In the genomic region with DNA sequence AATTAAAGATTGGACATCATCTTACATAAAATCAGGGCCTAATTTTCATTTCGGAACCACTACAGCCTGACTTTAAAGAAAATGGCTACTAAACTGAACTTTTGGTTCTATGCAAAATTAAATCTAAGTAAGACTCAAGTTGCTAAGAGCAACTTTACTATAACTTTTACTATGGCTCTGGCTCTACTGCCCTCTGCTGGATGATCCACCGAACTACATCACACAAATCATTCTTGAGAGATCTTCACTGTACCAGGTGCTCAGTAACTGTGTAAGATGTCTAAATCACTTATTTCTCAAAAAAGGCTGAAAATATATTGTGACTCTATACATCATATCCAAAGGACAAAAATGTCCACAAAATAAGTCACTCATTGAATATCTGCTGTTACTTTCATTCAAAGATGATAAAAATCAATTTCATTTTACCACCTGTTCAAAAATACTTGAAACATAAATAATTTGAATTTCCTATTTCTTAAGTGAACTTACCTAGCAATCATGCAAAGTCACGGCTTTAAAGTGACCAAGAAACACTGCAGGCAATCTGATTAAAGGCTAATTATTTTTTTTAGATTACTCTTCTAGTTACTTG, we compare ENCODE assay signal across 9 cellular contexts. TPM values are rescaled to one million over a fixed set of nuclear protein-coding genes. Genes with fewer than 3 reads are reported as not detected.
A peak's percentile ranks its signal among the peaks of the same experiment; 100 is the strongest.
DNase-seq lines count a peak whose midpoint lies in the region; ATAC-seq, FAIRE-seq and TF ChIP-seq lines count a peak whose summit lies in the region.
"Had no signal": no experiment of that assay in that cellular context is flagged by ENCODE, and none has a peak within 500 bp of the region (broad histone marks: within the 10 kb centered on the region; RNA-seq: fewer than 3 reads in every experiment).

No MANE protein-coding gene starts in this region.

- no peak overlapping the region for H2AFZ ChIP-seq in HepG2 (ENCODE audit: low read length)

- peaks cover 3% of the 10 kb centered on the region; the same call in 1 of the 2 replicates for H4K20me1 ChIP-seq in HepG2 (ENCODE audit: insufficient read depth, low read length)
- H4K20me1 ChIP-seq: BLaER1 treated with 17β-estradiol and CSF1 and Interleukin-3, amounts not matched to agents 10 nM and 100 nM had no signal

- H3K4me3 ChIP-seq in HepG2 (replicated peaks in 1 of 3; ENCODE audit: insufficient read depth in 1 of 3, low read depth in 2 of 3, low read length in 3 of 3), result no peak overlapping the region
- H3K4me3 ChIP-seq: BLaER1 treated with 17β-estradiol and CSF1 and Interleukin-3, amounts not matched to agents 10 nM and 100 nM had no signal

- peaks cover 4 to 45% of the 10 kb centered on the region in 2 experiments for H3K36me3 ChIP-seq in HepG2 (replicated peaks in 1 of 2; ENCODE audit: control insufficient read depth in 1 of 2, insufficient read depth in 2 of 2, low read length in 2 of 2)

- peaks cover 26% of the 10 kb centered on the region for H3K36me3 Mint-ChIP-seq in central memory CD8-positive, alpha-beta T cell (ENCODE audit: insufficient read depth)

- in situ Hi-C loops in HepG2 (cut with HindIII; ENCODE audit: extremely low pct_ligation_motif_present, low pct_unique_long_range_greater_than_20kb), result loop anchor here (5.0 kb wide), 1 partner anchor 149 kb away; no protein-coding TSS in a partner anchor

- no peak overlapping the region for H3K27ac Mint-ChIP-seq in central memory CD8-positive, alpha-beta T cell (ENCODE audit: low read depth)

- ATAC-seq in HG02678 (IDR thresholded peaks at IDR 0.05; ENCODE audit: unreplicated experiment) (peak; percentile 79), HepG2 (peak; percentile 31)
- ATAC-seq in activated CD4-positive, CD25-positive, alpha-beta regulatory T cell treated with anti-CD3 and anti-CD28 coated beads, Interleukin-2, amount 50 U/mL, for 24 hours, result peak; percentile 48 to 65
- ATAC-seq in central memory CD8-positive, alpha-beta T cell (replicated peaks; ENCODE audit: extremely low read depth, poor library complexity, severe bottlenecking), result peak; percentile 62

- CTCF ChIA-PET in HepG2 (lab: Yijun Ruan, JAX; ENCODE audit: low intra/inter-chr PET ratio, low total read pairs), result interaction anchor here (1.0 to 2.1 kb wide), 2 partner anchors 148 to 181 kb away, joined by 3 to 19 read pairs; no protein-coding TSS in a partner anchor

- H3K27me3 ChIP-seq in HepG2 (ENCODE audit: control insufficient read depth in 1 of 2, insufficient read depth in 2 of 2, low read length in 2 of 2), result no peaks in the 10 kb centered on the region
- H3K27me3 ChIP-seq: BLaER1 treated with 17β-estradiol and CSF1 and Interleukin-3, amounts not matched to agents 10 nM and 100 nM had no signal

- H3K4me2 ChIP-seq in HepG2 (ENCODE audit: low read depth, low read length), result no peak overlapping the region
- H3K4me2 ChIP-seq: BLaER1 treated with 17β-estradiol and CSF1 and Interleukin-3, amounts not matched to agents 10 nM and 100 nM had no signal

- H3K27ac ChIP-seq in HepG2 (ENCODE audit: extremely low read length, insufficient read depth, low read length), result no peak overlapping the region
- H3K27ac ChIP-seq: BLaER1 treated with 17β-estradiol and CSF1 and Interleukin-3, amounts not matched to agents 10 nM and 100 nM had no signal

- H3K4me1 ChIP-seq in HepG2 (ENCODE audit: insufficient read depth, low read length), result peaks cover 27% of the 10 kb centered on the region

- no peak overlapping the region for H3K4me3 Mint-ChIP-seq in central memory CD8-positive, alpha-beta T cell

- FAIRE-seq in HepG2 (lab: Jason Lieb, UNC), result peak; percentile 83

- TF ChIP-seq POLR2A in HepG2 (IDR thresholded peaks at IDR 0.05; ENCODE audit: insufficient read depth in 1 of 2, low read depth in 2 of 2, low read length in 2 of 2), result no peak

- TF ChIP-seq EP300 in HepG2 (IDR thresholded peaks at IDR 0.05; ENCODE audit: low read depth in 2 of 2, low read length in 2 of 2) (no peak), HepG2 (CRISPR knock-in tag; IDR thresholded peaks at IDR 0.05; ENCODE audit: borderline replicate concordance) (no peak)

- 41% methylated on average over 3 of the region's 3 CpGs for WGBS in HepG2 (ENCODE audit: low lambda C conversion rate)

- no peaks in the 10 kb centered on the region for H3K27me3 Mint-ChIP-seq in central memory CD8-positive, alpha-beta T cell

- peak; percentile 37 for DNase-seq in NCI-H1436 (lab: John Stamatoyannopoulos, UW)
- DNase-seq in NCI-H1436 treated with DMSO at 0.1 percent for 48 hours (lab: John Stamatoyannopoulos, UW), result no peak
- peak; percentile 6 for DNase-seq in NCI-H2029 (lab: John Stamatoyannopoulos, UW)
- DNase-seq in central memory CD8-positive, alpha-beta T cell (ENCODE audit: low spot score in 2 of 2), result peak; percentile 45 to 53
- DNase-seq in HepG2 (ENCODE audit: low spot score), result peak; percentile 56
- peak; percentile 36 to 61 (median 40) for DNase-seq in stimulated activated CD4-positive, alpha-beta T cell treated with anti-CD3 and anti-CD28 coated beads, TNF-alpha, amount 100 ng/mL, for 48 hours (ENCODE audit: low read depth in 3 of 3)

- no peaks in the 10 kb centered on the region for H3K9me3 ChIP-seq in HepG2 (ENCODE audit: low read length)
- H3K9me3 ChIP-seq: BLaER1 treated with 17β-estradiol and CSF1 and Interleukin-3, amounts not matched to agents 10 nM and 100 nM had no signal

- peak; percentile 78 for TF ChIP-seq CTCF in HepG2 (CRISPR knock-in tag; IDR thresholded peaks at IDR 0.05)

- intact Hi-C loops in HepG2 (cut with micrococcal nuclease; ENCODE audit: unreplicated experiment), result loop anchor here (1.0 to 10.0 kb wide), 4 partner anchors 61 to 309 kb away; a partner anchor contains a TSS

- POLR2A ChIA-PET in HepG2 (lab: Yijun Ruan, JAX), result interaction anchor here (0.9 kb wide), 1 partner anchor 147 kb away, joined by 3 read pairs; no protein-coding TSS in a partner anchor

- no peaks in the 10 kb centered on the region for H3K4me1 Mint-ChIP-seq in central memory CD8-positive, alpha-beta T cell

- no TSS peak for BruUV-seq in HepG2 (replicated peaks; lab: Mats Ljungman, UMichigan)

- no peak overlapping the region for H3K9ac ChIP-seq in HepG2 (ENCODE audit: insufficient read depth, low read depth, low read length)
- H3K9ac ChIP-seq: BLaER1 treated with 17β-estradiol and CSF1 and Interleukin-3, amounts not matched to agents 10 nM and 100 nM had no signal

- TF ChIP-seq RAD21 in HepG2 (CRISPR knock-in tag; IDR thresholded peaks at IDR 0.05), result 0 out of 2 replicates have a peak, but pooled peaks have one; percentile 13

- no peaks in the 10 kb centered on the region for H3K79me2 ChIP-seq in HepG2 (ENCODE audit: insufficient read depth, low read length)

- no peaks in the 10 kb centered on the region for H3K9me3 Mint-ChIP-seq in central memory CD8-positive, alpha-beta T cell

TF ChIP-seq in HepG2, 621 proteins besides CTCF, POLR2A, EP300 and RAD21 (continues in another document):
- no peak for TF ChIP-seq SP140L (CRISPR knock-in tag; IDR thresholded peaks at IDR 0.05; ENCODE audit: borderline replicate concordance)
- TF ChIP-seq, protein P1, sequence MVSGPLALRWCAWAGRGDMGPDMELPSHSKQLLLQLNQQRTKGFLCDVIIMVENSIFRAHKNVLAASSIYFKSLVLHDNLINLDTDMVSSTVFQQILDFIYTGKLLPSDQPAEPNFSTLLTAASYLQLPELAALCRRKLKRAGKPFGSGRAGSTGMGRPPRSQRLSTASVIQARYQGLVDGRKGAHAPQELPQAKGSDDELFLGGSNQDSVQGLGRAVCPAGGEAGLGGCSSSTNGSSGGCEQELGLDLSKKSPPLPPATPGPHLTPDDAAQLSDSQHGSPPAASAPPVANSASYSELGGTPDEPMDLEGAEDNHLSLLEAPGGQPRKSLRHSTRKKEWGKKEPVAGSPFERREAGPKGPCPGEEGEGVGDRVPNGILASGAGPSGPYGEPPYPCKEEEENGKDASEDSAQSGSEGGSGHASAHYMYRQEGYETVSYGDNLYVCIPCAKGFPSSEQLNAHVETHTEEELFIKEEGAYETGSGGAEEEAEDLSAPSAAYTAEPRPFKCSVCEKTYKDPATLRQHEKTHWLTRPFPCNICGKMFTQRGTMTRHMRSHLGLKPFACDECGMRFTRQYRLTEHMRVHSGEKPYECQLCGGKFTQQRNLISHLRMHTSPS (CRISPR knock-in tag; IDR thresholded peaks at IDR 0.05; ENCODE audit: low read depth), result no peak
- TF ChIP-seq, protein P2, sequence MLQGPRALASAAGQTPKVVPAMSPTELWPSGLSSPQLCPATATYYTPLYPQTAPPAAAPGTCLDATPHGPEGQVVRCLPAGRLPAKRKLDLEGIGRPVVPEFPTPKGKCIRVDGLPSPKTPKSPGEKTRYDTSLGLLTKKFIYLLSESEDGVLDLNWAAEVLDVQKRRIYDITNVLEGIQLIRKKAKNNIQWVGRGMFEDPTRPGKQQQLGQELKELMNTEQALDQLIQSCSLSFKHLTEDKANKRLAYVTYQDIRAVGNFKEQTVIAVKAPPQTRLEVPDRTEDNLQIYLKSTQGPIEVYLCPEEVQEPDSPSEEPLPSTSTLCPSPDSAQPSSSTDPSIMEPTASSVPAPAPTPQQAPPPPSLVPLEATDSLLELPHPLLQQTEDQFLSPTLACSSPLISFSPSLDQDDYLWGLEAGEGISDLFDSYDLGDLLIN (CRISPR knock-in tag; IDR thresholded peaks at IDR 0.05; ENCODE audit: borderline replicate concordance), result no peak
- no peak for TF ChIP-seq ZSCAN20 (CRISPR knock-in tag; IDR thresholded peaks at IDR 0.05; ENCODE audit: borderline replicate concordance)

RNA-seq across cellular contexts. Expression of a gene that starts 13.5 kb away (rescaled TPM):
- 41.9 and 53.5 TPM in 2 replicates for total RNA-seq in HepG2 (2016; rRNA removed; fragmentation: Illumina TruSeq; extraction: Trizol)
- total RNA-seq in HepG2 (2016; cell fraction: cytosol; rRNA removed; fragmentation: Illumina TruSeq; extraction: Trizol; ENCODE audit: low read depth), result 13.8 and 14.3 TPM in 2 replicates
- total RNA-seq in HepG2 (2016; cell fraction: insoluble cytoplasmic fraction; rRNA removed; fragmentation: Illumina TruSeq; extraction: Trizol), result 37.8 and 54.2 TPM in 2 replicates
- 36.0 and 36.2 TPM in 2 replicates for total RNA-seq in HepG2 (2016; cell fraction: membrane; rRNA removed; fragmentation: Illumina TruSeq; extraction: Trizol)
- total RNA-seq in HepG2 (2016; cell fraction: nucleus; rRNA removed; fragmentation: Illumina TruSeq; extraction: Trizol), result 20.8 and 22.3 TPM in 2 replicates
- 13.3 and 19.2 TPM in 2 replicates for polyA plus RNA-seq in HepG2 (2011; rRNA removed)
- 9.1 and 14.4 TPM in 2 replicates for polyA plus RNA-seq in HepG2 (2011; cell fraction: cytosol; rRNA removed)
- polyA plus RNA-seq in HepG2 (2011; cell fraction: nucleus; rRNA removed), result 6.2 and 10.1 TPM in 2 replicates
- polyA plus RNA-seq in HepG2 (2012), result 24.2 and 29.8 TPM in 2 replicates
- 20.1 and 24.5 TPM in 2 replicates for polyA plus RNA-seq in HepG2 (2016; cell fraction: cytosol; fragmentation: Illumina TruSeq; extraction: Trizol; ENCODE audit: low read depth)
- 67.1 and 69.6 TPM in 2 replicates for polyA plus RNA-seq in HepG2 (2016; cell fraction: insoluble cytoplasmic fraction; fragmentation: Illumina TruSeq; extraction: Trizol; ENCODE audit: low read depth)
- polyA plus RNA-seq in HepG2 (2016; cell fraction: membrane; fragmentation: Illumina TruSeq; extraction: Trizol; ENCODE audit: low read depth), result 45.5 and 45.8 TPM in 2 replicates
- 32.3 and 36.1 TPM in 2 replicates for polyA plus RNA-seq in HepG2 (2016; cell fraction: nucleus; fragmentation: Illumina TruSeq; extraction: Trizol; ENCODE audit: insufficient read depth, low read depth)
- polyA minus RNA-seq in HepG2 (2011; rRNA and poly(A)+ RNA removed; ENCODE audit: low replicate concordance), result 3.1 and 8.6 TPM in 2 replicates
- 7.5 and 9.3 TPM in 2 replicates for polyA minus RNA-seq in HepG2 (2011; cell fraction: cytosol; rRNA and poly(A)+ RNA removed)
- 16.4 and 23.2 TPM in 2 replicates for polyA minus RNA-seq in HepG2 (2011; cell fraction: nucleus; rRNA and poly(A)+ RNA removed)
